21 cellular contexts compared by ENCODE assay signal in the genomic region with DNA sequence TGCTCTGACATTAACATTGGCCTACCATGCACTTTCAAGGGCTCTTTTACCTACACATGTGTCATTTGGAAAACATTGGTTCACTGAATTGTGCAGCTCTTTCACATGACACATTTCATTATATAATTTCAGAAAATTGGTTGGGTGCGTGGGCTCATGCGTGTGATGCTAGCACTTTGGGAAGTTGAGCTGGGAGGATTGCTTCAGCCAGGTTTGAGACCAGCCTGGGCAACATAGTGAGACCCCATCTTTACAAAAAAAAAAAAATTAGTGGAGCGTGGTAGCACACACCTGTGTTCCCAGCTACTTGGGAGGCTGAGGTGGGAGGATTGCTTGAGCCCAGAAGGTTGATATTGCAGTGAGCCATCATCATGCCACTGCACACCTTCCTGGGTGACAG. TPM values are rescaled to one million over a fixed set of nuclear protein-coding genes. Genes with fewer than 3 reads are reported as not detected.
DNase-seq lines count a peak whose midpoint lies in the region; ATAC-seq and TF ChIP-seq lines count a peak whose summit lies in the region.
"Had no signal": no experiment of that assay in that cellular context is flagged by ENCODE, and none has a peak within 500 bp of the region (broad histone marks: within the 10 kb centered on the region; RNA-seq: fewer than 3 reads in every experiment).

No MANE protein-coding gene starts in this region.

- CTCF ChIA-PET in CD4-positive, alpha-beta T cell (lab: Charles Lee): interaction anchor here (0.7 to 1.8 kb wide), 4 partner anchors 13 to 243 kb away, joined by 3 to 6 read pairs (median 3); no protein-coding TSS in a partner anchor
- CTCF ChIA-PET in HEK293 (lab: Yijun Ruan, JAX): interaction anchor here (0.9 kb wide), 1 partner anchor 59 kb away, joined by 3 read pairs; no protein-coding TSS in a partner anchor

- H3K4me1 ChIP-seq in HEK293 (ENCODE audit: control insufficient read depth, insufficient read depth, low read length): peaks cover 15% of the 10 kb centered on the region; the same call in 1 of the 2 replicates

- H3F3A ChIP-seq in SU-DHL-6 (ENCODE audit: insufficient read depth): peaks cover 65% of the 10 kb centered on the region

- POLR2A ChIA-PET in CD4-positive, alpha-beta T cell (lab: Charles Lee): interaction anchor here (1.2 kb wide), 1 partner anchor 12 kb away, joined by 3 read pairs; no protein-coding TSS in a partner anchor
- POLR2A ChIA-PET in HEK293 (lab: Yijun Ruan, JAX): interaction anchor here (1.3 kb wide), 1 partner anchor 28 kb away, joined by 3 read pairs; no protein-coding TSS in a partner anchor

- no peaks in the 10 kb centered on the region for H3K9me2 ChIP-seq in SU-DHL-6 (replicated peaks; ENCODE audit: insufficient read depth, low read length)

- peaks cover 90% of the 10 kb centered on the region for H3K79me2 ChIP-seq in SU-DHL-6 (ENCODE audit: insufficient read depth, low read length)

- H2AFZ ChIP-seq in SU-DHL-6 (ENCODE audit: low read depth, low read length, severe bottlenecking): no peak overlapping the region
- H2AFZ ChIP-seq: GM23248 had no signal

- H3K27me3 ChIP-seq in CD4-positive, alpha-beta T cell (ENCODE audit: control insufficient read depth, insufficient read depth, low read length): no peaks in the 10 kb centered on the region
- H3K27me3 ChIP-seq in SU-DHL-6 (ENCODE audit: low read length): no peaks in the 10 kb centered on the region

- H3K4me1 Mint-ChIP-seq in CD4-positive, alpha-beta T cell (ENCODE audit: low read depth): peaks cover 79% of the 10 kb centered on the region
- H3K4me1 Mint-ChIP-seq in memory B cell: peaks cover 31% of the 10 kb centered on the region

- H3K9me3 ChIP-seq in CD4-positive, alpha-beta T cell (ENCODE audit: control insufficient read depth, low read length): no peaks in the 10 kb centered on the region
- no peaks in the 10 kb centered on the region for H3K9me3 ChIP-seq in HEK293 (ENCODE audit: control insufficient read depth, insufficient read depth, low read depth, low read length)
- H3K9me3 ChIP-seq in SU-DHL-6 (ENCODE audit: insufficient read depth, low read length): no peaks in the 10 kb centered on the region

- H3K4me3 ChIP-seq in HEK293 (ENCODE audit: low read depth, low read length) (no peak overlapping the region), SU-DHL-6 (ENCODE audit: insufficient read depth, low read length, poor library complexity, severe bottlenecking) (peak overlapping the region; percentile 87)
- H3K4me3 ChIP-seq: GM23248 had no signal

- H3K27ac Mint-ChIP-seq in CD4-positive, alpha-beta T cell: peak overlapping the region; percentile 27
- H3K27ac Mint-ChIP-seq in memory B cell: peak overlapping the region; percentile 53

- H3K4me2 ChIP-seq in SU-DHL-6 (ENCODE audit: low read depth, low read length, poor library complexity, severe bottlenecking): peak overlapping the region; percentile 95

- no peak for TF ChIP-seq CTCF in CD4-positive, alpha-beta T cell (IDR thresholded peaks at IDR 0.05)
- TF ChIP-seq CTCF in HEK293 (tag by site-specific recombination; IDR thresholded peaks at IDR 0.05) (no peak), SU-DHL-6 (IDR thresholded peaks at IDR 0.05; ENCODE audit: insufficient read depth, low read length, poor library complexity, severe bottlenecking) (no peak)

- H3K4me3 Mint-ChIP-seq in CD4-positive, alpha-beta T cell: no peak overlapping the region
- H3K4me3 Mint-ChIP-seq in memory B cell: no peak overlapping the region
- H3K4me3 Mint-ChIP-seq: CD14-positive monocyte had no signal

- H3K36me3 ChIP-seq in HEK293 (ENCODE audit: control insufficient read depth in 2 of 2, insufficient read depth in 1 of 2, low read length in 2 of 2) (no peaks in the 10 kb centered on the region; a peak in 1 of 3 replicates), SU-DHL-6 (ENCODE audit: low read length) (peaks cover 19% of the 10 kb centered on the region)

- H3K9me3 Mint-ChIP-seq in CD4-positive, alpha-beta T cell: no peaks in the 10 kb centered on the region
- no peaks in the 10 kb centered on the region for H3K9me3 Mint-ChIP-seq in memory B cell
- H3K9me3 Mint-ChIP-seq: CD14-positive monocyte; T-helper 1 cell treated with Interleukin-12 subunit alpha and Interleukin-12 subunit beta and Interleukin-4 antibody, amounts not matched to agents 30 μg/mL and 1 μg/mL, for 36 hours had no signal

- no peak for ATAC-seq in CD4-positive, alpha-beta T cell (ENCODE audit: poor library complexity)
- ATAC-seq in memory B cell (ENCODE audit: low read depth) (no peak), GM18870 (IDR thresholded peaks at IDR 0.05; ENCODE audit: unreplicated experiment) (no peak)

- no peak for DNase-seq in CD4-positive, alpha-beta T cell
- DNase-seq in memory B cell (ENCODE audit: low spot score in 2 of 2) (no peak), NOMO-1 treated with dmso at 0.1 percent for 144 hours (lab: John Stamatoyannopoulos, UW; ENCODE audit: unreplicated experiment) (no peak), SIG-M5 (lab: John Stamatoyannopoulos, UW) (no peak), RKO (ENCODE audit: low spot score) (no peak)
- DNase-seq: ACHN, DMS 273 treated with DMSO at 0.1 percent for 48 hours, GDM1, GM23248, HCEC 1CT, KBM-7, MV-4-11, NCI-H1436, NCI-H1930, NCI-H69, RPMI8226 had no signal

- no peak overlapping the region for H3K27ac ChIP-seq in CD4-positive, alpha-beta T cell (ENCODE audit: low read depth, low read length)
- no peak overlapping the region for H3K27ac ChIP-seq in HEK293 (ENCODE audit: extremely low read depth, low read depth, low read length)
- H3K27ac ChIP-seq in SU-DHL-6 (ENCODE audit: low read depth, low read length): peak overlapping the region; percentile 98
- H3K27ac ChIP-seq: GM23248 had no signal

- H4K20me1 ChIP-seq in SU-DHL-6 (ENCODE audit: low read depth, low read length): peaks cover 7% of the 10 kb centered on the region

- no peaks in the 10 kb centered on the region for H3K27me3 Mint-ChIP-seq in CD4-positive, alpha-beta T cell
- no peaks in the 10 kb centered on the region for H3K27me3 Mint-ChIP-seq in memory B cell

- H3K9ac ChIP-seq in SU-DHL-6 (ENCODE audit: low read length): peak overlapping the region; percentile 95
- H3K9ac ChIP-seq: GM23248 had no signal

- intact Hi-C loops in CD4-positive, alpha-beta T cell (cut with DNase I, micrococcal nuclease): loop anchor here in 1 of 2 experiments (5.0 kb wide), 1 partner anchor 184 kb away; no protein-coding TSS in a partner anchor

- H3K36me3 Mint-ChIP-seq in CD4-positive, alpha-beta T cell (ENCODE audit: low read depth): peaks cover 27% of the 10 kb centered on the region
- H3K36me3 Mint-ChIP-seq in memory B cell: peaks cover 3% of the 10 kb centered on the region

TF ChIP-seq in HEK293, 187 proteins besides CTCF, POLR2A, EP300 and RAD21:
- peak; percentile 91 for TF ChIP-seq ZNF121 (tag by site-specific recombination; IDR thresholded peaks at IDR 0.05)
- no peak for TF ChIP-seq ZNF416 (tag by site-specific recombination; IDR thresholded peaks at IDR 0.05)
- no peak for TF ChIP-seq ZNF473 (tag by site-specific recombination; IDR thresholded peaks at IDR 0.05)

RNA-seq across cellular contexts. Expression of a gene that starts 3.9 kb away (rescaled TPM):
- 10 to 100 TPM; 50.0 to 51.0 TPM for total RNA-seq in CD4-positive, alpha-beta T cell

RNA-seq across cellular contexts. Expression of a gene that starts 22.2 kb away (rescaled TPM):
- total RNA-seq in CD4-positive, alpha-beta T cell: 1 to 10 TPM; 1.9 to 2.9 TPM
